Comparison of ENCODE assay signal across 9 cellular contexts in the genomic region with DNA sequence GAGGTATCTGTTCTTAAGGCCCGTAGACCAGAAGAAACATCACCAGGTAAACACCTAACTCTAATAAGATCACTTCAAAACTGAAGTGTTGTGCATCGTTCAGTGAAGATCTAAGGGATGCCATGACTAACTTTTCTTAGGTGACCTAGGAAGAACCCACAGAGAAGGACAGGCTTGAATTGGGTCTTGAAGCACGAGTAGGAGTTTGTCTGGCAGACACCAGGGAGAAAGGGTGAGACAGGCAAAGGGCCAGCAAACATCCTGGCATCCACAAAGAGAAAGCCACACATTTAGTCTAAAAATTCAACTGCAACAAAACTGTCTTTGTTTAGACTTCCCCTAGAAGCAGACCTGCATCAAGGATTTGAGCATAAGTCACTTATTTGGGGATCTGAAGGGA. TPM values are rescaled to one million over a fixed set of nuclear protein-coding genes. Genes with fewer than 3 reads are reported as not detected.
"Had no signal": no experiment of that assay in that cellular context is flagged by ENCODE, and none has a peak within 500 bp of the region (broad histone marks: within the 10 kb centered on the region; RNA-seq: fewer than 3 reads in every experiment).

No MANE protein-coding gene starts in this region.

- FAIRE-seq: H1, H54, K562 had no signal

- H2AFZ ChIP-seq: GM23338 had no signal

- H3K4me3 ChIP-seq: GM23338, K562 had no signal

- H3K4me2 ChIP-seq: GM23338 had no signal

- ATAC-seq: GM23338, K562 had no signal

- H3K4me1 Mint-ChIP-seq: GM23338 had no signal

- H3K27ac ChIP-seq: HL-60 had no signal

- H3K4me3 Mint-ChIP-seq: GM23338, H9, HFFc6 had no signal

- H3K27ac Mint-ChIP-seq: GM23338, H9, HFFc6 had no signal

- DNase-seq: H9, HCEC 1CT, HFFc6, IMR-90 had no signal

RNA-seq across cellular contexts. Expression of a gene that starts 15.5 kb away (rescaled TPM):
- total RNA-seq: HFFc6, IMR-90, K562 had no signal
- polyA plus RNA-seq: K562 had no signal
